Comparison of ENCODE assay signal across 9 cellular contexts in genomic region chr11:12677131-12677530, GRCh38. TPM values are rescaled to one million over a fixed set of nuclear protein-coding genes. Genes with fewer than 3 reads are reported as not detected.
DNase-seq lines count a peak whose midpoint lies in the region; ATAC-seq and TF ChIP-seq lines count a peak whose summit lies in the region.
"Had no signal": no experiment of that assay in that cellular context is flagged by ENCODE, and none has a peak within 500 bp of the region (broad histone marks: within the 10 kb centered on the region; RNA-seq: fewer than 3 reads in every experiment).

No MANE protein-coding gene starts in this region.

- H3K27me3 ChIP-seq in AG04450 (ENCODE audit: control insufficient read depth, insufficient read depth, low read length), result no peaks in the 10 kb centered on the region
- no peaks in the 10 kb centered on the region for H3K27me3 ChIP-seq in muscle layer of duodenum (ENCODE audit: low read depth, low read length)

- H3K27ac Mint-ChIP-seq in natural killer cell, result no peak overlapping the region
- H3K27ac Mint-ChIP-seq in stimulated activated naive CD8-positive, alpha-beta T cell treated with anti-CD3 and anti-CD28 coated beads, Interleukin-15, amount 100 ng/mL, for 72 hours, result no peak overlapping the region

- DNase-seq in AG04450 (ENCODE audit: low read depth, low spot score), result no peak
- peak; percentile 17 for DNase-seq in NCI-H1417 treated with DMSO at 0.1 percent for 48 hours (lab: John Stamatoyannopoulos, UW)
- DNase-seq in coronary artery (ENCODE audit: low spot score), result no peak
- no peak for DNase-seq in natural killer cell
- DNase-seq in NCI-H2171 (lab: John Stamatoyannopoulos, UW), result no peak
- DNase-seq in stimulated activated naive CD8-positive, alpha-beta T cell treated with anti-CD3 and anti-CD28 coated beads, Interleukin-15, amount 100 ng/mL, for 72 hours, result no peak
- no peak for DNase-seq in omental fat pad (ENCODE audit: low spot score)
- DNase-seq: small intestine had no signal

- TF ChIP-seq CTCF in AG04450 (IDR thresholded peaks at IDR 0.05; ENCODE audit: low read depth, low read length) (no peak), coronary artery (IDR thresholded peaks at IDR 0.05) (no peak), natural killer cell (IDR thresholded peaks at IDR 0.05) (no peak), omental fat pad (IDR thresholded peaks at IDR 0.05) (no peak)

- peaks cover 7 to 33% of the 10 kb centered on the region in 2 donors for H3K4me1 ChIP-seq in muscle layer of duodenum (ENCODE audit: control insufficient read depth in 1 of 2, insufficient read depth in 2 of 2, low read length in 2 of 2)

- intact Hi-C loops in natural killer cell (cut with micrococcal nuclease), result no loop called here

- no peak overlapping the region for H3K4me3 Mint-ChIP-seq in natural killer cell
- H3K4me3 Mint-ChIP-seq in stimulated activated naive CD8-positive, alpha-beta T cell treated with anti-CD3 and anti-CD28 coated beads, Interleukin-15, amount 100 ng/mL, for 72 hours, result no peak overlapping the region

- H3K9me3 Mint-ChIP-seq in natural killer cell, result peaks cover 0 to 2% of the 10 kb centered on the region in 2 donors
- H3K9me3 Mint-ChIP-seq in stimulated activated naive CD8-positive, alpha-beta T cell treated with anti-CD3 and anti-CD28 coated beads, Interleukin-15, amount 100 ng/mL, for 72 hours, result no peaks in the 10 kb centered on the region

- peaks cover 40 to 79% of the 10 kb centered on the region in 2 donors for H3K27me3 Mint-ChIP-seq in natural killer cell (ENCODE audit: low read depth in 2 of 2)
- peaks cover 89% of the 10 kb centered on the region for H3K27me3 Mint-ChIP-seq in stimulated activated naive CD8-positive, alpha-beta T cell treated with anti-CD3 and anti-CD28 coated beads, Interleukin-15, amount 100 ng/mL, for 72 hours

- peaks cover 0 to 5% of the 10 kb centered on the region in 2 donors for H3K4me1 Mint-ChIP-seq in natural killer cell
- peaks cover 7% of the 10 kb centered on the region for H3K4me1 Mint-ChIP-seq in stimulated activated naive CD8-positive, alpha-beta T cell treated with anti-CD3 and anti-CD28 coated beads, Interleukin-15, amount 100 ng/mL, for 72 hours

- POLR2A ChIA-PET in AG04450 (lab: Yijun Ruan, JAX), result interaction anchor here (0.6 to 0.7 kb wide), 4 partner anchors 20 to 267 kb away, joined by 3 to 4 read pairs (median 4); no protein-coding TSS in a partner anchor

- H3K36me3 ChIP-seq in muscle layer of duodenum (ENCODE audit: control insufficient read depth in 1 of 2, insufficient read depth in 2 of 2, low read length in 2 of 2), result no peaks in the 10 kb centered on the region

- CTCF ChIA-PET in AG04450 (lab: Charles Lee), result interaction anchor here (1.4 to 5.9 kb wide), 5 partner anchors 212 to 475 kb away, joined by 4 to 42 read pairs (median 5); no protein-coding TSS in a partner anchor

- no peak for ATAC-seq in natural killer cell
- ATAC-seq in stimulated activated naive CD8-positive, alpha-beta T cell treated with anti-CD3 and anti-CD28 coated beads, Interleukin-15, amount 100 ng/mL, for 72 hours, result no peak
- ATAC-seq in omental fat pad (ENCODE audit: low FRiP score), result no peak

- H3K4me3 ChIP-seq in AG04450 (ENCODE audit: low read depth, low read length) (peak overlapping the region; percentile 68), coronary artery (peak overlapping the region; percentile 97), muscle layer of duodenum (ENCODE audit: low read depth in 1 of 2, low read length in 2 of 2) (peak overlapping the region; percentile 56 to 73)

- H3K27ac ChIP-seq in AG04450 (ENCODE audit: low read depth, low read length), result peak overlapping the region; percentile 13
- H3K27ac ChIP-seq in coronary artery, result peak overlapping the region in 1 of 2 donors; percentile 25
- H3K27ac ChIP-seq in muscle layer of duodenum (ENCODE audit: low read length), result peak overlapping the region; percentile 94

- no peaks in the 10 kb centered on the region for H3K9me3 ChIP-seq in AG04450 (ENCODE audit: control insufficient read depth, insufficient read depth, low read length)
- no peaks in the 10 kb centered on the region for H3K9me3 ChIP-seq in muscle layer of duodenum (ENCODE audit: control insufficient read depth in 1 of 2, low read length in 2 of 2)

- H3K36me3 Mint-ChIP-seq in natural killer cell, result peaks cover 13% of the 10 kb centered on the region

RNA-seq across cellular contexts. Expression of gene TEAD1, which starts 2.9 kb away (rescaled TPM):
- 100 and 113 TPM in 2 replicates for polyA plus RNA-seq in AG04450 (2011; rRNA removed)
- polyA minus RNA-seq in AG04450 (2011; rRNA and poly(A)+ RNA removed), result 167 and 198 TPM in 2 replicates
- total RNA-seq in natural killer cell (not detected), omental fat pad (100 to 1,000 TPM in 2 of 4 donors, 10 to 100 TPM in 2; 81.7 to 123 (median 103) TPM)

Comparison
In these comparisons a context has a peak if more than half of its experiments do, and no peak if none do; other contexts are left out.
1. RNA of gene TEAD1, which starts 2.9 kb away (total RNA-seq): 81.7 to 123 TPM in omental fat pad; not detected in natural killer cell; every median in the first group is over 10 times any median in the second.
2. Peak in every context shown above with its lines, with median percentiles within 50 percentile points of each other: H3K4me3 ChIP-seq.